In the genomic region with DNA sequence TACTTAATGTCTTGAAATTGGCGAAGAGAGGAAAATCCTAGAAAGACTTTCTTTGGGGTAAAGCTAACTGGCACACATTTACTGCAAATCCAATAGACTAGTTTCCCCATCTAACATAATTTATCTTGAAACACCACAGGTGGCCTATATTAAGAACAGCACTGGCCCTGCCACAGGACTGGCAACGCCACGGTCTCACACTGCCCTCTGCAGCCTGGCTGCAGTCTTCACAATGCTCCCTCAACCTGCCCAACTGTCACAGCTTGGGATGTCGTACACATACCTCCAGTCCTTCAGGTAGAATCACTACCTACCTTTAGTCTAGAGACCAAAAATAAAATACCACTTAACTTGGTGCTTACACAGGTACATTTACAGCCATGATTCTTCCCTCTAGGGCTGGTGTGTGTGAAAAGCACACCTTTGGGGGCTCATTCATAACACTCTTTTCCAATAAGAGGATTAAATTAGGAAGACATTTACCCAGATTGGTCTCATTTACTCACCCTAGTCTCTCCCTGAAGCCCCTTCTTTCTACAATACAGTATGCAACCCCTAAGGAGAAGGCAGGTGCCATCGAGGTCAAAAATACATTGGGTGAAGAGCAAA, we compare ENCODE assay signal across 7 cellular contexts.
DNase-seq lines count a peak whose midpoint lies in the region; ATAC-seq, FAIRE-seq and TF ChIP-seq lines count a peak whose summit lies in the region.

No MANE protein-coding gene starts in this region.

- no peaks in the 10 kb centered on the region for H3K79me1 ChIP-seq in H1 (ENCODE audit: low read depth, low read length)

- peak; percentile 98 to 99 for TF ChIP-seq RAD21 in H1 (IDR thresholded peaks at IDR 0.05 in 1 of 2, conservative IDR thresholded peaks at IDR 0.05 in 1 of 2; ENCODE audit: low read depth in 2 of 2, low read length in 2 of 2)

- H2BK5ac ChIP-seq in H1 (ENCODE audit: low read depth, low read length): no peak overlapping the region

- no peaks in the 10 kb centered on the region for H3K23me2 ChIP-seq in H1 (ENCODE audit: low read depth, low read length)

- H3K4me3 ChIP-seq in SJSA1: no peak overlapping the region
- no peak overlapping the region for H3K4me3 ChIP-seq in H1 (ENCODE audit: extremely low read depth in 1 of 4, insufficient read depth in 2 of 4, low read depth in 3 of 4, low read length in 4 of 4)
- no peak overlapping the region for H3K4me3 ChIP-seq in tibial artery

- DNase-seq in GM03348 (ENCODE audit: low spot score): peak; percentile 85
- DNase-seq in LoVo (ENCODE audit: low spot score): peak; percentile 32
- DNase-seq in SJSA1 (ENCODE audit: low read depth in 1 of 2, low spot score in 2 of 2): peak; percentile 19 to 56
- DNase-seq in H1 (ENCODE audit: low read depth in 1 of 2, low spot score in 2 of 2): peak; percentile 39 to 68
- peak; percentile 80 to 89 for DNase-seq in lung microvascular endothelial cell (ENCODE audit: low read depth in 2 of 2)
- DNase-seq in tibial artery: peak; percentile 35 to 79

- no peak overlapping the region for H2AK5ac ChIP-seq in H1 (ENCODE audit: low read depth, low read length)

- ATAC-seq in GM21528 (IDR thresholded peaks at IDR 0.05; ENCODE audit: low FRiP score, unreplicated experiment): peak; percentile 75

- no peak overlapping the region for H3K56ac ChIP-seq in H1 (replicated peaks; ENCODE audit: insufficient read length, low read depth, low read length)

- FAIRE-seq in H1 (lab: Jason Lieb, UNC): peak; percentile 63

- no peak overlapping the region for H3K9ac ChIP-seq in H1 (replicated peaks in 1 of 4; ENCODE audit: extremely low read depth in 1 of 4, low read depth in 3 of 4, low read length in 3 of 4)

- H3K79me2 ChIP-seq in H1 (ENCODE audit: control insufficient read depth in 1 of 2, insufficient read depth in 2 of 2, low read length in 2 of 2): no peaks in the 10 kb centered on the region

- H2BK15ac ChIP-seq in H1 (ENCODE audit: low read length): no peak overlapping the region

- TF ChIP-seq CTCF in H1 (IDR thresholded peaks at IDR 0.05; ENCODE audit: control extremely low read depth in 1 of 3, insufficient read depth in 1 of 3, low read depth in 1 of 3, low read length in 3 of 3) (peak; percentile 86 to 96 (median 95)), tibial artery (IDR thresholded peaks at IDR 0.05) (peak; percentile 72 to 80)

- no peak overlapping the region for H3K23ac ChIP-seq in H1 (ENCODE audit: insufficient read length)

- H2AFZ ChIP-seq in H1 (ENCODE audit: low read length): no peak overlapping the region

- no peak overlapping the region for H3K18ac ChIP-seq in H1 (ENCODE audit: extremely low read depth, low read length)

- H2BK12ac ChIP-seq in H1 (ENCODE audit: low read depth, low read length): no peak overlapping the region

- H3K9me3 ChIP-seq in SJSA1 (replicated peaks) (no peaks in the 10 kb centered on the region), H1 (ENCODE audit: insufficient read depth in 2 of 2, low read depth in 1 of 2, low read length in 1 of 2) (no peaks in the 10 kb centered on the region), tibial artery (no peaks in the 10 kb centered on the region)

- 61% methylated on average over 5 of the region's 5 CpGs; no CpG with 5 or more reads in 1 of the 2 experiments for WGBS in H1 (ENCODE audit: extremely low coverage in 1 of 2, insufficient coverage in 1 of 2, insufficient read length in 1 of 2, insufficient replicate concordance in 2 of 2, low coverage in 1 of 2, low lambda C conversion rate in 2 of 2, missing lambda C conversion rate in 1 of 2), 2 experiments

- H4K20me1 ChIP-seq in H1 (replicated peaks in 1 of 2; ENCODE audit: control insufficient read depth in 1 of 2, insufficient read depth in 2 of 2, low read length in 2 of 2): no peaks in the 10 kb centered on the region

- H3K27ac ChIP-seq in SJSA1 (no peak overlapping the region), H1 (ENCODE audit: low read depth, low read length) (no peak overlapping the region), tibial artery (no peak overlapping the region)

- POLR2A ChIA-PET in H1 (lab: Charles Lee; ENCODE audit: partially characterized antibody): no interaction called here

- H4K5ac ChIP-seq in H1 (ENCODE audit: insufficient read length, low read depth, low read length): no peak overlapping the region

- no peaks in the 10 kb centered on the region for H3K27me3 ChIP-seq in SJSA1 (replicated peaks)
- no peaks in the 10 kb centered on the region for H3K27me3 ChIP-seq in H1 (replicated peaks in 1 of 4; ENCODE audit: control insufficient read depth in 3 of 4, extremely low read depth in 1 of 4, insufficient read depth in 3 of 4, low read length in 3 of 4)
- no peaks in the 10 kb centered on the region for H3K27me3 ChIP-seq in tibial artery

- intact Hi-C loops in tibial artery (cut with DNase I; ENCODE audit: low total_unique reads): loop anchor here (5.0 to 10.0 kb wide), 2 partner anchors 1266 to 1408 kb away; no protein-coding TSS in a partner anchor

- no peak overlapping the region for H4K91ac ChIP-seq in H1 (replicated peaks; ENCODE audit: insufficient read length, low read length)

- H4K8ac ChIP-seq in H1 (ENCODE audit: extremely low read depth, insufficient read depth, low read length): no peak overlapping the region

- no peak overlapping the region for H2BK120ac ChIP-seq in H1 (replicated peaks; ENCODE audit: low read depth, low read length)

- H3K4me1 ChIP-seq in SJSA1 (replicated peaks): peaks cover 16% of the 10 kb centered on the region
- H3K4me1 ChIP-seq in H1 (replicated peaks in 1 of 4; ENCODE audit: control insufficient read depth in 3 of 4, insufficient read depth in 4 of 4, low read length in 3 of 4): peaks cover 0 to 2% (median 0%) of the 10 kb centered on the region in 4 experiments; a peak in 1 of 7 replicates
- H3K4me1 ChIP-seq in tibial artery: no peaks in the 10 kb centered on the region

- H3K14ac ChIP-seq in H1 (ENCODE audit: insufficient read length): no peak overlapping the region

- no peak overlapping the region for H3K4ac ChIP-seq in H1 (replicated peaks; ENCODE audit: insufficient read length, low read depth, low read length)

- H3K4me2 ChIP-seq in H1 (ENCODE audit: insufficient read depth in 1 of 2, low read depth in 2 of 2, low read length in 2 of 2): no peak overlapping the region

- no peak for TF ChIP-seq POLR2A in H1 (IDR thresholded peaks at IDR 0.05; ENCODE audit: control extremely low read depth in 1 of 2, low read depth in 2 of 2, low read length in 2 of 2)

- TF ChIP-seq EP300 in H1 (IDR thresholded peaks at IDR 0.05; ENCODE audit: borderline replicate concordance in 1 of 2, low read depth in 2 of 2, low read length in 2 of 2): no peak

- no peak overlapping the region for H2BK20ac ChIP-seq in H1 (ENCODE audit: low read length)

- no peaks in the 10 kb centered on the region for H3K36me3 ChIP-seq in SJSA1
- H3K36me3 ChIP-seq in H1 (ENCODE audit: control insufficient read depth in 2 of 4, insufficient read depth in 4 of 4, low read length in 3 of 4): no peaks in the 10 kb centered on the region
- no peaks in the 10 kb centered on the region for H3K36me3 ChIP-seq in tibial artery

- CTCF ChIA-PET in H1 (lab: Charles Lee; ENCODE audit: partially characterized antibody): interaction anchor here (0.6 to 10.6 kb wide), 38 partner anchors 9 to 603 kb away, joined by 3 to 96 read pairs (median 3); no protein-coding TSS in a partner anchor

TF ChIP-seq in H1, 55 proteins besides CTCF, POLR2A, EP300 and RAD21:
- no peak for TF ChIP-seq SP1 (IDR thresholded peaks at IDR 0.05; ENCODE audit: low read depth, low read length)
- TF ChIP-seq POU5F1 (IDR thresholded peaks at IDR 0.05; ENCODE audit: low read depth, low read length): no peak
- 0 out of 4 replicates have a peak, but pooled peaks of 1 of the 2 experiments have one; percentile 29 for TF ChIP-seq SIN3A (conservative IDR thresholded peaks at IDR 0.05 in 1 of 2, IDR thresholded peaks at IDR 0.05 in 1 of 2; ENCODE audit: low read depth in 1 of 2, low read length in 2 of 2)
- no peak for TF ChIP-seq SP2 (IDR thresholded peaks at IDR 0.05; ENCODE audit: low read length)
- TF ChIP-seq JUND (IDR thresholded peaks at IDR 0.05; ENCODE audit: low read length): 0 out of 2 replicates have a peak, but pooled peaks have one; percentile 34
- peak; percentile 35; the same call in 1 of the 2 replicates for TF ChIP-seq TEAD4 (IDR thresholded peaks at IDR 0.05; ENCODE audit: low read depth, low read length)
- TF ChIP-seq TAF7 (optimal IDR thresholded peaks at IDR 0.05; ENCODE audit: borderline replicate concordance, low read depth, low read length): no peak
TF ChIP-seq in H1: peak in this region for 3.

Comparison
In these comparisons a context has a peak if more than half of its experiments do, and no peak if none do; other contexts are left out.
1. DNase-seq: peak in every context shown above with its lines; median percentile 85 in GM03348; 84 in lung microvascular endothelial cell; 57 in tibial artery; 54 in H1; 38 in SJSA1; 32 in LoVo.